ENCODE assay signal across 20 cellular contexts in the genomic region with DNA sequence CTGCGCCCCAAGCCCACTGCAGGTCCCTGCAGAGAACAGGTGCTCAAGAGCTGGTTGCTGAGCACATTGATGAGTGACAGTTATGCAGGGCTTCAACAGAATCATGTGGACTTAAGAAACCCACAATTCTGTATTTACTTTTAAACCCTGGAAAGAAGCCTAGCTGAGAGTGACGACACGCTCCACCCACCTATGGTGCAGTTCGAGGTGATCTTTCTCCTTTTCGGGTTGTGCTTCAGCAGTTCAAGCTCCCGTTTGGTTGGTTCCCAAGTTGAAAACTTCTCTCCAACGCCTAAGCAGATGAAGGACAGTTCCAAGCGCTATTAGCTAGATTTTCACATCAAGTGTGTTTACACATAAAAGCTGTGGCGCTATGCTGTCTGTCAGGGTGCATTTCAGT.
"Had no signal": no experiment of that assay in that cellular context is flagged by ENCODE, and none has a peak within 500 bp of the region (broad histone marks: within the 10 kb centered on the region; RNA-seq: fewer than 3 reads in every experiment).

No MANE protein-coding gene starts in this region.

- ATAC-seq: body of pancreas, esophagus mucosa, left ventricle myocardium superior had no signal

- H3K9me3 Mint-ChIP-seq: activated naive CD4-positive, alpha-beta T cell treated with anti-CD3 and anti-CD28 coated beads, Interleukin-2, amount 50 U/mL, for 24 hours; activated T-helper 1 cell treated with anti-CD3 and anti-CD28 coated beads, Interleukin-12 subunit alpha, Interleukin-12 subunit beta, Interleukin-2, Interleukin-4 antibody, amounts not matched to agents 30 ng/mL and 10 ng/mL and 1 ng/mL, durations not matched to agents 14 hours and 24 hours and 36 hours; nephron had no signal

- H3K27me3 Mint-ChIP-seq: activated naive CD4-positive, alpha-beta T cell treated with anti-CD3 and anti-CD28 coated beads, Interleukin-2, amount 50 U/mL, for 24 hours had no signal

- H3K4me3 Mint-ChIP-seq: activated naive CD4-positive, alpha-beta T cell treated with anti-CD3 and anti-CD28 coated beads, Interleukin-2, amount 50 U/mL, for 24 hours; activated T-helper 1 cell treated with anti-CD3 and anti-CD28 coated beads, Interleukin-12 subunit alpha, Interleukin-12 subunit beta, Interleukin-2, Interleukin-4 antibody, amounts not matched to agents 30 ng/mL and 10 ng/mL and 1 ng/mL, durations not matched to agents 14 hours and 24 hours and 36 hours; nephron had no signal

- DNase-seq: activated CD4-positive, alpha-beta T cell treated with anti-CD3 and anti-CD28 coated beads for 4 hours; activated CD4-positive, alpha-beta T cell treated with anti-CD3 and anti-CD28 coated beads, Interleukin-2, amount 50 U/mL, for 48 hours; activated gamma-delta T cell treated with Interleukin-2 at 50 U/mL for 16 hours; anterior cingulate cortex; dermis blood vessel endothelial cell; effector CD8-positive, alpha-beta T cell; hypothalamus; left ventricle myocardium superior; mammary epithelial cell; stimulated activated CD4-positive, alpha-beta T cell treated with anti-CD3 and anti-CD28 coated beads, Interleukin-4, amount 100 ng/mL, for 24 hours; stimulated activated naive CD4-positive, alpha-beta T cell treated with Interleukin-2 at 50 U/mL for 16 hours; T-helper 9 cell; uterus had no signal

- H3K27ac ChIP-seq: body of pancreas, suprapubic skin, tibial nerve, uterus had no signal

- H3K4me3 ChIP-seq: body of pancreas, suprapubic skin, tibial nerve, uterus had no signal

- H3K36me3 ChIP-seq: uterus had no signal

- H3K4me1 ChIP-seq: uterus had no signal

- H3K27me3 ChIP-seq: body of pancreas, suprapubic skin, tibial nerve, uterus had no signal

- H3K27ac Mint-ChIP-seq: activated naive CD4-positive, alpha-beta T cell treated with anti-CD3 and anti-CD28 coated beads, Interleukin-2, amount 50 U/mL, for 24 hours; activated T-helper 1 cell treated with anti-CD3 and anti-CD28 coated beads, Interleukin-12 subunit alpha, Interleukin-12 subunit beta, Interleukin-2, Interleukin-4 antibody, amounts not matched to agents 30 ng/mL and 10 ng/mL and 1 ng/mL, durations not matched to agents 14 hours and 24 hours and 36 hours; nephron had no signal
